Comparison of ENCODE assay signal across 10 cellular contexts in the genomic region with DNA sequence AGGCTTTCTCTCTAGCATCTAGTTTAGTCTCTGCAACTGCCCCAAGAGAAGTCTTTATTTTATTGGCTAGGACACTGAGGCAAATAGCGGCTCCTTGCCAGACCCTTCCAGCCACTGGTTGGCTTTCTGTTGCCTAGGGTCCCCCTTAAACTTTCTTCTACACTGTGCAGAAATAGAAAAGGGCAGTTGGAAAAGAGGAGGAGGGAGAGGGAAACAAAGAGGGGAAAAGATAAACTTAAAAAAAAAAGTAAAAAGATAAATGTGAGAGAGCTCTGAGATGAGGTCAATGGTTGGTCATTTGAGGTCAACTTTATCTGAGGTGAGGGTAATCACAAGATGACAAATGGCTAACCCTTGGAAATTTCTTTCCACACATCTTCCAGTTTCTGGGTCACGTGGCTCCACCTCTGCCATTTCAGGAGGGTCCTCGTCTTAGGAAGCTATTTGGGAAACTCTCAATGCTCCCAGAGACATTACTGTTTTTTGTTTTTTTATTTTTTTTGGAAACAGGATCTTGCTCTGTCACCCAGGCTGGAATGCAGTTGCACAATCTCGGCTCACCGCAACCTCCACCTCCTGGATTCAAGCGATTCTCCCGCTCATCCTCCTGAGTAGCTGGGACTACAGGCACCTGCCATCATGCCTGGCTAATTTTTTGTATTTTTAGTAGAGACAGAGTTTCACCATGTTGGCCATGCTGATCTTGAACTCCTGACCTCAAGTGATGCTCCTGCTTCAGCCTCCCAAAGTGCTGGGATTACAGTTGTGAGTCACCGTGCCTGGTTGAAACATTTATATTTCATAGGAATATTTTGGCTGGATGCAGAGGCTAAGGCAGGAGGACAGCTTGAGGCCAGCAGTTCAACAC.
DNase-seq lines count a peak whose midpoint lies in the region; FAIRE-seq and TF ChIP-seq lines count a peak whose summit lies in the region.
"Had no signal": no experiment of that assay in that cellular context is flagged by ENCODE, and none has a peak within 500 bp of the region (broad histone marks: within the 10 kb centered on the region; RNA-seq: fewer than 3 reads in every experiment).

No MANE protein-coding gene starts in this region.

- peak overlapping the region; percentile 56 for H3K4me2 ChIP-seq in OCI-LY1 (ENCODE audit: low read length)
- peak overlapping the region; percentile 44 for H3K4me2 ChIP-seq in mammary epithelial cell (ENCODE audit: insufficient read depth, low read depth, low read length)
- H3K4me2 ChIP-seq in mesenchymal stem cell (ENCODE audit: low read length, poor library complexity, severe bottlenecking): no peak overlapping the region

- H4K8ac ChIP-seq in mesenchymal stem cell (ENCODE audit: low read length): no peak overlapping the region

- CTCF ChIA-PET in mammary epithelial cell (lab: Charles Lee; ENCODE audit: low non-redundant PET): interaction anchor here (0.6 kb wide), 1 partner anchor 17 kb away, joined by 3 read pairs; no protein-coding TSS in a partner anchor

- H2AFZ ChIP-seq in OCI-LY1 (ENCODE audit: low read length) (no peak overlapping the region), mammary epithelial cell (ENCODE audit: low read depth, low read length) (no peak overlapping the region), mesenchymal stem cell (ENCODE audit: low read depth, low read length) (no peak overlapping the region)

- intact Hi-C loops in mammary epithelial cell (cut with micrococcal nuclease): no loop called here

- H3K9me2 ChIP-seq in OCI-LY1 (ENCODE audit: low read depth, low read length): no peaks in the 10 kb centered on the region

- no peak for TF ChIP-seq POLR2A in GM12892 (IDR thresholded peaks at IDR 0.05; ENCODE audit: low read depth, low read length)

- no peak overlapping the region for H3K14ac ChIP-seq in mesenchymal stem cell (ENCODE audit: low read length in 2 of 2)

- no peak overlapping the region for H2BK120ac ChIP-seq in mesenchymal stem cell (ENCODE audit: low read depth, low read length)

- no peak overlapping the region for H2BK15ac ChIP-seq in mesenchymal stem cell (ENCODE audit: low read depth, poor library complexity, severe bottlenecking)

- DNase-seq in ACHN (peak; percentile 88), mammary epithelial cell (peak; percentile 80), mesenchymal stem cell (peak; percentile 88), COR-L47 (lab: John Stamatoyannopoulos, UW) (no peak), GM12892 (ENCODE audit: insufficient read length) (no peak)
- DNase-seq in activated CD8-positive, alpha-beta memory T cell treated with anti-CD3 and anti-CD28 coated beads, Interleukin-2, amount 50 U/mL, for 4 hours: no peak
- DNase-seq in stimulated activated CD4-positive, alpha-beta T cell treated with anti-CD3 and anti-CD28 coated beads, Interleukin-1b, Interleukin-23, amount 100 ng/mL, for 48 hours: no peak
- DNase-seq: C1 segment of cervical spinal cord, upper lobe of right lung had no signal

- H3K9ac ChIP-seq in OCI-LY1 (ENCODE audit: low read length): no peak overlapping the region; the same call in 1 of the 2 replicates
- no peak overlapping the region for H3K9ac ChIP-seq in mammary epithelial cell (ENCODE audit: insufficient read depth, low read length)
- no peak overlapping the region for H3K9ac ChIP-seq in mesenchymal stem cell (ENCODE audit: low read length)

- H3K4me1 ChIP-seq in OCI-LY1 (ENCODE audit: insufficient read depth, low read length, severe bottlenecking): peaks cover 25% of the 10 kb centered on the region
- H3K4me1 ChIP-seq in mammary epithelial cell (ENCODE audit: insufficient read depth, low read length): peaks cover 35% of the 10 kb centered on the region
- peaks cover 10% of the 10 kb centered on the region for H3K4me1 ChIP-seq in mesenchymal stem cell (ENCODE audit: control insufficient read depth, insufficient read depth, low read depth, low read length)

- peak overlapping the region; percentile 46 for H2BK5ac ChIP-seq in mesenchymal stem cell (ENCODE audit: low read depth, low read length, poor library complexity, severe bottlenecking)

- H3K79me1 ChIP-seq in mesenchymal stem cell (replicated peaks; ENCODE audit: low read length, poor library complexity, severe bottlenecking): peaks cover 2% of the 10 kb centered on the region

- H3K4ac ChIP-seq in mesenchymal stem cell (ENCODE audit: low read depth in 1 of 2, low read length in 2 of 2): peak overlapping the region in 1 of 2 experiments; percentile 61

- no TSS peak for BruUV-seq in mammary epithelial cell (replicated peaks; lab: Mats Ljungman, UMichigan)

- no peaks in the 10 kb centered on the region for H3K27me3 ChIP-seq in OCI-LY1 (ENCODE audit: insufficient read depth, low read length)
- H3K27me3 ChIP-seq in mammary epithelial cell (ENCODE audit: insufficient read depth, low read length): no peaks in the 10 kb centered on the region
- no peaks in the 10 kb centered on the region for H3K27me3 ChIP-seq in mesenchymal stem cell (ENCODE audit: control insufficient read depth in 1 of 2, insufficient read depth in 1 of 2, low read length in 2 of 2)
- H3K27me3 ChIP-seq: upper lobe of right lung had no signal

- H2BK12ac ChIP-seq in mesenchymal stem cell (ENCODE audit: low read length in 2 of 2): peak overlapping the region; percentile 21 to 90

- H3F3A ChIP-seq in OCI-LY1 (ENCODE audit: insufficient read depth, low read length): no peaks in the 10 kb centered on the region

- dilution Hi-C loops in mammary epithelial cell (cut with HindIII; ENCODE audit: low sequenced_read_pairs): no loop called here

- peak overlapping the region; percentile 23 for H2AK5ac ChIP-seq in mesenchymal stem cell (ENCODE audit: low read length, severe bottlenecking)

- no peaks in the 10 kb centered on the region for H4K20me1 ChIP-seq in OCI-LY1 (ENCODE audit: insufficient read depth, low read length)
- H4K20me1 ChIP-seq in mammary epithelial cell (ENCODE audit: insufficient read depth, low read length): no peaks in the 10 kb centered on the region

- peak overlapping the region; percentile 21 for H3K4me3 ChIP-seq in OCI-LY1 (ENCODE audit: low read depth, low read length, poor library complexity, severe bottlenecking)
- no peak overlapping the region for H3K4me3 ChIP-seq in mammary epithelial cell (replicated peaks in 1 of 3; ENCODE audit: insufficient read depth in 1 of 3, low read depth in 2 of 3, low read length in 3 of 3)
- peak overlapping the region in 1 of 2 experiments; percentile 10 for H3K4me3 ChIP-seq in mesenchymal stem cell (ENCODE audit: insufficient read depth in 1 of 2, low read depth in 1 of 2, low read length in 2 of 2)
- H3K4me3 ChIP-seq: upper lobe of right lung had no signal

- H3K9me3 ChIP-seq in OCI-LY1 (ENCODE audit: low read length) (no peaks in the 10 kb centered on the region), mammary epithelial cell (replicated peaks; ENCODE audit: insufficient read depth, low read length) (no peaks in the 10 kb centered on the region), mesenchymal stem cell (ENCODE audit: control insufficient read depth, low read length) (no peaks in the 10 kb centered on the region)
- H3K9me3 ChIP-seq: upper lobe of right lung had no signal

- no peaks in the 10 kb centered on the region for H3K36me3 ChIP-seq in OCI-LY1 (ENCODE audit: insufficient read depth, low read length)
- no peaks in the 10 kb centered on the region for H3K36me3 ChIP-seq in mammary epithelial cell (ENCODE audit: insufficient read depth, low read length)
- no peaks in the 10 kb centered on the region for H3K36me3 ChIP-seq in mesenchymal stem cell (ENCODE audit: control insufficient read depth in 1 of 2, insufficient read depth in 2 of 2, low read depth in 1 of 2, low read length in 2 of 2)
- H3K36me3 ChIP-seq: upper lobe of right lung had no signal

- 15% methylated on average over 8 of the region's 8 CpGs for WGBS in mammary epithelial cell (ENCODE audit: low coverage, missing lambda C conversion rate)
- WGBS in mesenchymal stem cell: 26% methylated on average over 6 of the region's 8 CpGs

- H3K79me2 ChIP-seq in OCI-LY1 (ENCODE audit: insufficient read depth, low read length) (no peaks in the 10 kb centered on the region), mammary epithelial cell (ENCODE audit: insufficient read depth, low read length) (no peaks in the 10 kb centered on the region)

- H3K27ac ChIP-seq in OCI-LY1 (ENCODE audit: low read depth, low read length, poor library complexity, severe bottlenecking) (no peak overlapping the region), mammary epithelial cell (ENCODE audit: insufficient read depth, low read depth, low read length) (peak overlapping the region; percentile 43), mesenchymal stem cell (ENCODE audit: low read length, poor library complexity, severe bottlenecking) (peak overlapping the region; percentile 67)
- H3K27ac ChIP-seq: upper lobe of right lung had no signal

- H4K91ac ChIP-seq in mesenchymal stem cell (ENCODE audit: low read length): no peak overlapping the region

- in situ Hi-C loops in ACHN (cut with HindIII; ENCODE audit: low pct_ligation_motif_present, low pct_unique_long_range_greater_than_20kb, low sequenced_read_pairs) (no loop called here), mammary epithelial cell (cut with MboI; ENCODE audit: low sequenced_read_pairs in 2 of 2) (no loop called here)

- H3K23ac ChIP-seq in mesenchymal stem cell (ENCODE audit: low read length in 2 of 2): no peak overlapping the region

- TF ChIP-seq CTCF in OCI-LY1 (IDR thresholded peaks at IDR 0.05; ENCODE audit: low read length) (no peak), mammary epithelial cell (conservative IDR thresholded peaks at IDR 0.05 in 1 of 2, IDR thresholded peaks at IDR 0.05 in 1 of 2; ENCODE audit: extremely low read depth in 1 of 2, insufficient read depth in 1 of 2, low read depth in 1 of 2, low read length in 2 of 2) (no peak)

- H3K18ac ChIP-seq in mesenchymal stem cell (ENCODE audit: low read depth in 1 of 2, low read length in 2 of 2): peak overlapping the region in 1 of 2 experiments; percentile 34

- FAIRE-seq in GM12892 (lab: Jason Lieb, UNC): no peak

Comparison
In these comparisons a context has a peak if more than half of its experiments do, and no peak if none do; other contexts are left out.
1. DNase-seq: peak in ACHN (single experiment), mammary epithelial cell (single experiment) and mesenchymal stem cell (single experiment); none in activated CD8-positive, alpha-beta memory T cell treated with anti-CD3 and anti-CD28 coated beads, Interleukin-2, amount 50 U/mL, for 4 hours (single experiment), COR-L47 (single experiment), GM12892 (single experiment) and stimulated activated CD4-positive, alpha-beta T cell treated with anti-CD3 and anti-CD28 coated beads, Interleukin-1b, Interleukin-23, amount 100 ng/mL, for 48 hours (single experiment).